In the genomic region with DNA sequence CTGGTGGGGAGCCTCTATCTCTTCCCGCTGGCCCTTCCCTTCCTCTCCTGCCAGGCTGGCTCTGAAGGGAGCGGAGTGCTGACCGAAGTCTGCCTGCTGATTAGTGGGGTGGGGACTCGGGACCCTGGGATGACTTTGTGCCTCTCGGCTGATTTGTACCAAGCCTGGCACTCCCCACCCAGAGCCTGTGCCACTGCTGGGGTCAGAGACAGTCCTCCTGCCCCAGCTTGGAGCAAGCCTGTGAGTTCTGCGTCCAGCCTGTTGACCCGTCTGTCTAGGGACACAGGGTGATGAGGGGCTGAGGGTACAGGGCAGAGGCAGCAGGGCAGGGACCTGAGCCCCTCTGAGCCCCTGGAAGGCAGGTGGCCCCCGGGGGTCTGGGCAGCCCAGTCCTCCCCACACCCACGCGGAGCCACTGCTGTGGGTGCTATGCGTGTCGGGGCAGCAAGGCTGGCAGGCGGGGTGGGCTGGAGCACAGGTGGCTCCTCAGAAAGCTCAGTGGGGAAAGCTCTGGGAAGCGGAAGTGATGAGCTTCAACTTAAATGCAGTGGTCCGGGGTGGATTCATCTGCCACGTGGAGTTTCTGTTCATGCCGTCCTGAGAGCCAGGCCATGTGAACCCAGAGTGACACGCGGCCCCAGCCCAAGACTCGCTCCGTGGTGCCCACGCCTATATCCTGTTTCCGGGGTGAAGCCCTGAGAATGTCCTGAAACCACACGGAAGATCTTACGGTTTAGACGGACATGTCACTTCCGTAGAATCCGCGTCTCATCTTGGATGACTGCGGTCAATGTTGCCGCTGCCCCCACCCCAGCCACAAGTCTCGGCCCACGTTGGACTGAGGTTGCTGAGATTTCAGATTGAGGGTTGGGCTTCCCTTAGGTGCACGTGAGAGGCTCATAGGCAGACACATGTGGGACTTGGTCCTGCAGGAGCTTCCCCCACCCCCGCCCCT, we compare ENCODE assay signal across 30 cellular contexts. TPM values are rescaled to one million over a fixed set of nuclear protein-coding genes. Genes with fewer than 3 reads are reported as not detected.
DNase-seq lines count a peak whose midpoint lies in the region; ATAC-seq, FAIRE-seq and TF ChIP-seq lines count a peak whose summit lies in the region.
"Had no signal": no experiment of that assay in that cellular context is flagged by ENCODE, and none has a peak within 500 bp of the region (broad histone marks: within the 10 kb centered on the region; RNA-seq: fewer than 3 reads in every experiment).

No MANE protein-coding gene starts in this region.

- POLR2A ChIA-PET in activated CD4-positive, alpha-beta memory T cell treated with anti-CD3 and anti-CD28 coated beads, Interleukin-2, amount 10 ng/mL, durations not matched to agents 7 days and 5 days (lab: Charles Lee) = interaction anchor here (0.6 kb wide), 1 partner anchor 253 kb away, joined by 4 read pairs; no protein-coding TSS in a partner anchor

- TF ChIP-seq CTCF in astrocyte (IDR thresholded peaks at IDR 0.05; ENCODE audit: insufficient read depth, low read depth, low read length) (no peak), right lobe of liver (IDR thresholded peaks at IDR 0.05) (no peak)

- no peak overlapping the region for H2AFZ ChIP-seq in astrocyte (ENCODE audit: low read depth, low read length)
- H2AFZ ChIP-seq: neural progenitor cell had no signal

- H3K27ac Mint-ChIP-seq in astrocyte (ENCODE audit: unreplicated experiment) = no peak overlapping the region
- H3K27ac Mint-ChIP-seq in activated CD4-positive, alpha-beta memory T cell treated with anti-CD3 and anti-CD28 coated beads, Interleukin-2, amount 10 ng/mL, durations not matched to agents 7 days and 5 days = no peak overlapping the region
- H3K27ac Mint-ChIP-seq: activated CD8-positive, alpha-beta T cell treated with anti-CD3 and anti-CD28 coated beads, Interleukin-2, amount 10 ng/mL, durations not matched to agents 7 days and 5 days; activated T-helper 2 cell treated with anti-CD3 and anti-CD28 coated beads, Interferon-gamma antibody, Interleukin-2, Interleukin-4, amounts not matched to agents 10 μg/mL and 5 μg/mL and 100 μg/mL, durations not matched to agents 14 hours and 24 hours and 36 hours; CD4-positive, CD25-positive, alpha-beta regulatory T cell; neural progenitor cell; T-helper 2 cell treated with Interferon-gamma antibody and Interleukin-4, amounts not matched to agents 5 μg/mL and 100 μg/mL, for 36 hours had no signal

- H3K4me1 ChIP-seq in astrocyte (ENCODE audit: insufficient read depth, low read length) (peaks cover 17% of the 10 kb centered on the region), right lobe of liver (no peaks in the 10 kb centered on the region)
- H3K4me1 ChIP-seq: neural progenitor cell, prostate gland, upper lobe of right lung had no signal

- H3K9ac ChIP-seq in astrocyte (ENCODE audit: low read length) = no peak overlapping the region
- H3K9ac ChIP-seq: neural progenitor cell had no signal

- no peak for TF ChIP-seq POLR2A in right lobe of liver (IDR thresholded peaks at IDR 0.05)

- H3K4me3 Mint-ChIP-seq in astrocyte (ENCODE audit: unreplicated experiment) = no peak overlapping the region
- no peak overlapping the region for H3K4me3 Mint-ChIP-seq in activated CD4-positive, alpha-beta memory T cell treated with anti-CD3 and anti-CD28 coated beads, Interleukin-2, amount 10 ng/mL, durations not matched to agents 7 days and 5 days
- H3K4me3 Mint-ChIP-seq: activated CD8-positive, alpha-beta T cell treated with anti-CD3 and anti-CD28 coated beads, Interleukin-2, amount 10 ng/mL, durations not matched to agents 7 days and 5 days; CD4-positive, CD25-positive, alpha-beta regulatory T cell; neural progenitor cell; T-helper 2 cell treated with Interferon-gamma antibody and Interleukin-4, amounts not matched to agents 5 μg/mL and 100 μg/mL, for 36 hours had no signal

- no peaks in the 10 kb centered on the region for H3K9me3 Mint-ChIP-seq in astrocyte (ENCODE audit: unreplicated experiment)
- H3K9me3 Mint-ChIP-seq in activated CD4-positive, alpha-beta memory T cell treated with anti-CD3 and anti-CD28 coated beads, Interleukin-2, amount 10 ng/mL, durations not matched to agents 7 days and 5 days = no peaks in the 10 kb centered on the region
- H3K9me3 Mint-ChIP-seq: activated naive CD4-positive, alpha-beta T cell treated with anti-CD3 and anti-CD28 coated beads, Interleukin-2, amount 50 U/mL, for 72 hours; activated T-helper 2 cell treated with anti-CD3 and anti-CD28 coated beads, Interferon-gamma antibody, Interleukin-2, Interleukin-4, amounts not matched to agents 10 μg/mL and 5 μg/mL and 100 μg/mL, durations not matched to agents 14 hours and 24 hours and 36 hours; CD4-positive, CD25-positive, alpha-beta regulatory T cell; neural progenitor cell; T-helper 2 cell treated with Interferon-gamma antibody and Interleukin-4, amounts not matched to agents 5 μg/mL and 100 μg/mL, for 36 hours had no signal

- WGBS in right lobe of liver (ENCODE audit: insufficient coverage, low coverage, low lambda C conversion rate, missing lambda C conversion rate) = no CpG with 5 or more reads among the region's 35 CpGs

- H3K27ac ChIP-seq in astrocyte (ENCODE audit: low read depth, low read length) (peak overlapping the region; percentile 93), right lobe of liver (no peak overlapping the region)
- H3K27ac ChIP-seq: gastrocnemius medialis, neural progenitor cell, prostate gland, upper lobe of right lung had no signal

- peaks cover 34% of the 10 kb centered on the region for H4K20me1 ChIP-seq in astrocyte (ENCODE audit: insufficient read depth, low read length)

- H3K79me2 ChIP-seq in astrocyte (ENCODE audit: insufficient read depth, low read length) = peaks cover 42% of the 10 kb centered on the region

- peak; percentile 60 for DNase-seq in activated effector memory CD4-positive, alpha-beta T cell treated with anti-CD3 and anti-CD28 coated beads, Interleukin-2, amount 50 U/mL, for 16 hours
- DNase-seq in activated effector memory CD4-positive, alpha-beta T cell treated with Interleukin-2 at 50 U/mL for 16 hours = no peak
- no peak for DNase-seq in astrocyte (ENCODE audit: low read depth)
- DNase-seq in right lobe of liver = peak in 2 of 3 donors; percentile 14 to 40
- peak; percentile 50 for DNase-seq in sciatic nerve (ENCODE audit: low spot score)
- DNase-seq in activated CD4-positive, alpha-beta memory T cell treated with anti-CD3 and anti-CD28 coated beads, Interleukin-2, amount 10 ng/mL, durations not matched to agents 7 days and 5 days = no peak
- no peak for DNase-seq in NCI-H446 (lab: John Stamatoyannopoulos, UW)
- DNase-seq: 8988T; activated CD4-positive, alpha-beta T cell treated with anti-CD3 and anti-CD28 coated beads for 1 hour; activated CD8-positive, alpha-beta T cell treated with anti-CD3 and anti-CD28 coated beads, Interleukin-2, amount 10 ng/mL, durations not matched to agents 7 days and 5 days; activated T-cell treated with anti-CD3 and anti-CD28 coated beads for 4 hours; amygdala; CD4-positive, CD25-positive, alpha-beta regulatory T cell; EL; gastrocnemius medialis; HCEC 1CT; IMR-90; mesendoderm; NCI-H1436 treated with DMSO at 0.1 percent for 48 hours; NCI-H2081 treated with DMSO at 0.1 percent for 48 hours; NCI-H226; NCI-H69; stimulated activated naive CD4-positive, alpha-beta T cell had no signal

- H3K9me3 ChIP-seq in astrocyte (ENCODE audit: insufficient read depth, low read depth, low read length) (peaks cover 12% of the 10 kb centered on the region), right lobe of liver (no peaks in the 10 kb centered on the region)
- H3K9me3 ChIP-seq: gastrocnemius medialis, prostate gland, upper lobe of right lung had no signal

- ATAC-seq in right lobe of liver = no peak
- no peak for ATAC-seq in sciatic nerve
- ATAC-seq in GM21360 (IDR thresholded peaks at IDR 0.05; ENCODE audit: unreplicated experiment) = no peak
- ATAC-seq: activated CD8-positive, alpha-beta T cell treated with anti-CD3 and anti-CD28 coated beads, Interleukin-2, amount 10 ng/mL, durations not matched to agents 7 days and 5 days; activated naive CD4-positive, alpha-beta T cell treated with anti-CD3 and anti-CD28 coated beads, Interleukin-2, amount 50 U/mL, for 72 hours; gastrocnemius medialis; upper lobe of right lung had no signal

- H3K4me2 ChIP-seq in astrocyte (ENCODE audit: low read length) = no peak overlapping the region
- H3K4me2 ChIP-seq: neural progenitor cell had no signal

- peaks cover 3% of the 10 kb centered on the region for H3K4me1 Mint-ChIP-seq in astrocyte (ENCODE audit: low read depth, unreplicated experiment)
- H3K4me1 Mint-ChIP-seq in activated CD4-positive, alpha-beta memory T cell treated with anti-CD3 and anti-CD28 coated beads, Interleukin-2, amount 10 ng/mL, durations not matched to agents 7 days and 5 days = peaks cover 22% of the 10 kb centered on the region

- intact Hi-C loops in right lobe of liver (cut with DNase I) (no loop called here), sciatic nerve (cut with DNase I) (no loop called here)

- H3K27me3 ChIP-seq in astrocyte (ENCODE audit: insufficient read depth, low read length) (no peaks in the 10 kb centered on the region), right lobe of liver (no peaks in the 10 kb centered on the region)
- H3K27me3 ChIP-seq: gastrocnemius medialis, neural progenitor cell, upper lobe of right lung had no signal

- peaks cover 2% of the 10 kb centered on the region for H3K36me3 ChIP-seq in astrocyte (ENCODE audit: insufficient read depth, low read length)
- peaks cover 0 to 18% (median 4%) of the 10 kb centered on the region in 4 donors for H3K36me3 ChIP-seq in right lobe of liver
- H3K36me3 ChIP-seq: neural progenitor cell had no signal

- H3K4me3 ChIP-seq in astrocyte (ENCODE audit: insufficient read depth, low read depth, low read length) = no peak overlapping the region
- no peak overlapping the region for H3K4me3 ChIP-seq in right lobe of liver
- H3K4me3 ChIP-seq: gastrocnemius medialis, neural progenitor cell, prostate gland, upper lobe of right lung had no signal

- no peak for FAIRE-seq in astrocyte (lab: Jason Lieb, UNC)

- peaks cover 7% of the 10 kb centered on the region for H3K36me3 Mint-ChIP-seq in astrocyte (ENCODE audit: low read depth, unreplicated experiment)
- peaks cover 31% of the 10 kb centered on the region for H3K36me3 Mint-ChIP-seq in activated CD4-positive, alpha-beta memory T cell treated with anti-CD3 and anti-CD28 coated beads, Interleukin-2, amount 10 ng/mL, durations not matched to agents 7 days and 5 days (ENCODE audit: low read depth)

- H3K27me3 Mint-ChIP-seq in astrocyte (ENCODE audit: low read depth, unreplicated experiment) = no peaks in the 10 kb centered on the region
- H3K27me3 Mint-ChIP-seq in activated CD4-positive, alpha-beta memory T cell treated with anti-CD3 and anti-CD28 coated beads, Interleukin-2, amount 10 ng/mL, durations not matched to agents 7 days and 5 days = no peaks in the 10 kb centered on the region
- H3K27me3 Mint-ChIP-seq: CD4-positive, CD25-positive, alpha-beta regulatory T cell had no signal

- CTCF ChIA-PET in activated CD4-positive, alpha-beta memory T cell treated with anti-CD3 and anti-CD28 coated beads, Interleukin-2, amount 10 ng/mL, durations not matched to agents 7 days and 5 days (lab: Charles Lee) = no interaction called here

RNA-seq across cellular contexts. Expression of a gene that starts 21.1 kb away (rescaled TPM):
- total RNA-seq in astrocyte (14.2 and 14.8 TPM in 2 replicates), right lobe of liver (10 to 100 TPM in 3 of 6 experiments, 1 to 10 TPM in 3; 9.1 to 14.5 (median 11.3) TPM), sciatic nerve (33.5 TPM)
- total RNA-seq in activated CD4-positive, alpha-beta memory T cell treated with anti-CD3 and anti-CD28 coated beads, Interleukin-2, amount 10 ng/mL, durations not matched to agents 7 days and 5 days = 10 to 100 TPM; 22.2 to 22.3 TPM

RNA-seq across cellular contexts. Expression of a gene that starts 36.3 kb away (rescaled TPM):
- 73.3 and 79.3 TPM in 2 replicates for total RNA-seq in astrocyte
- 10 to 100 TPM; 24.3 to 42.0 (median 27.9) TPM for total RNA-seq in right lobe of liver
- 68.6 TPM for total RNA-seq in sciatic nerve
- 10 to 100 TPM; 61.6 to 64.1 TPM for total RNA-seq in activated CD4-positive, alpha-beta memory T cell treated with anti-CD3 and anti-CD28 coated beads, Interleukin-2, amount 10 ng/mL, durations not matched to agents 7 days and 5 days

Comparison
In these comparisons a context has a peak if more than half of its experiments do, and no peak if none do; other contexts are left out.
1. DNase-seq: peak in activated effector memory CD4-positive, alpha-beta T cell treated with anti-CD3 and anti-CD28 coated beads, Interleukin-2, amount 50 U/mL, for 16 hours (single experiment), right lobe of liver (2 of 3) and sciatic nerve (single experiment); none in activated effector memory CD4-positive, alpha-beta T cell treated with Interleukin-2 at 50 U/mL for 16 hours (single experiment), astrocyte (single experiment), activated CD4-positive, alpha-beta memory T cell treated with anti-CD3 and anti-CD28 coated beads, Interleukin-2, amount 10 ng/mL, durations not matched to agents 7 days and 5 days (single experiment) and NCI-H446 (0 of 2).